ENCODE assay signal across 8 cellular contexts in genomic region chr12:112938751-112939150, GRCh38. TPM values are rescaled to one million over a fixed set of nuclear protein-coding genes. Genes with fewer than 3 reads are reported as not detected.
A peak's percentile ranks its signal among the peaks of the same experiment; 100 is the strongest.
DNase-seq lines count a peak whose midpoint lies in the region; ATAC-seq and TF ChIP-seq lines count a peak whose summit lies in the region.

No MANE protein-coding gene starts in this region.

- H3K4me3 ChIP-seq in AG10803 (ENCODE audit: low read length) (peak overlapping the region; percentile 74), muscle layer of colon (ENCODE audit: low read depth in 1 of 2, low read length in 2 of 2) (peak overlapping the region; percentile 38 to 73)
- H3K4me3 ChIP-seq in Jurkat, Clone E6-1 (ENCODE audit: low read length), result peak overlapping the region; percentile 78

- H3K27ac ChIP-seq in muscle layer of colon (ENCODE audit: low read depth, low read length), result peak overlapping the region; percentile 39

- in situ Hi-C loops in GM13977 (cut with MboI; ENCODE audit: low pct_unique_long_range_greater_than_20kb, low sequenced_read_pairs, unreplicated experiment), result no loop called here

- no peak for DNase-seq in AG10803 (ENCODE audit: low read depth)
- DNase-seq in Jurkat, Clone E6-1 (ENCODE audit: low read depth, low spot score), result no peak
- no peak for DNase-seq in central memory CD8-positive, alpha-beta T cell (ENCODE audit: low spot score in 2 of 2)
- DNase-seq in GM13977 (ENCODE audit: low spot score), result no peak
- DNase-seq in ureter (ENCODE audit: low spot score), result no peak
- DNase-seq in stimulated activated CD8-positive, alpha-beta memory T cell treated with anti-CD3 and anti-CD28 coated beads, Interleukin-4, amount 100 ng/mL, for 48 hours, result no peak

- no peaks in the 10 kb centered on the region for H3K27me3 Mint-ChIP-seq in central memory CD8-positive, alpha-beta T cell

- H3K9ac ChIP-seq in muscle layer of colon (ENCODE audit: low read length), result peak overlapping the region; percentile 56

- peaks cover 7% of the 10 kb centered on the region for H3K36me3 Mint-ChIP-seq in central memory CD8-positive, alpha-beta T cell (ENCODE audit: insufficient read depth)

- ATAC-seq in central memory CD8-positive, alpha-beta T cell (replicated peaks; ENCODE audit: extremely low read depth, poor library complexity, severe bottlenecking), result no peak
- ATAC-seq in HG02981 (IDR thresholded peaks at IDR 0.05; ENCODE audit: unreplicated experiment), result no peak

- H3K9me3 Mint-ChIP-seq in central memory CD8-positive, alpha-beta T cell, result no peaks in the 10 kb centered on the region

- peak overlapping the region; percentile 82 for H3K4me3 Mint-ChIP-seq in central memory CD8-positive, alpha-beta T cell

- peaks cover 16% of the 10 kb centered on the region for H3K4me1 ChIP-seq in muscle layer of colon (ENCODE audit: insufficient read depth, low read length)

- peak overlapping the region; percentile 80 for H3K27ac Mint-ChIP-seq in central memory CD8-positive, alpha-beta T cell (ENCODE audit: low read depth)

- H3K36me3 ChIP-seq in muscle layer of colon (ENCODE audit: insufficient read depth, low read length), result no peaks in the 10 kb centered on the region

- TF ChIP-seq CTCF in AG10803 (conservative IDR thresholded peaks at IDR 0.05; ENCODE audit: low read length), result no peak
- no peak for TF ChIP-seq CTCF in GM13977 (IDR thresholded peaks at IDR 0.05; ENCODE audit: extremely low read depth, insufficient read depth, missing control alignments)

- H3K9me3 ChIP-seq in muscle layer of colon (ENCODE audit: low read length), result no peaks in the 10 kb centered on the region

- H3K4me1 Mint-ChIP-seq in central memory CD8-positive, alpha-beta T cell, result peaks cover 30% of the 10 kb centered on the region

- H3K27me3 ChIP-seq in muscle layer of colon (ENCODE audit: control insufficient read depth in 1 of 2, insufficient read depth in 2 of 2, low read length in 2 of 2), result no peaks in the 10 kb centered on the region

RNA-seq across cellular contexts. Expression of gene OAS3, which starts 0.5 kb away (rescaled TPM):
- polyA plus RNA-seq in Jurkat, Clone E6-1 (2012; ENCODE audit: insufficient read depth, insufficient read length), result 13.7 TPM
- 33.4 TPM for total RNA-seq in ureter

RNA-seq across cellular contexts. Expression of gene OAS1, which starts 32.0 kb away (rescaled TPM):
- 14.5 TPM for polyA plus RNA-seq in Jurkat, Clone E6-1 (2012; ENCODE audit: insufficient read depth, insufficient read length)
- 48.4 TPM for total RNA-seq in ureter

RNA-seq across cellular contexts. Expression of gene OAS2, which starts 39.6 kb away (rescaled TPM):
- polyA plus RNA-seq in Jurkat, Clone E6-1 (2012; ENCODE audit: insufficient read depth, insufficient read length), result 14.3 TPM
- 27.5 TPM for total RNA-seq in ureter
